8 cellular contexts compared by ENCODE assay signal in genomic region chr3:57397175-57398026, GRCh38.
DNase-seq lines count a peak whose midpoint lies in the region; ATAC-seq and TF ChIP-seq lines count a peak whose summit lies in the region.

No MANE protein-coding gene starts in this region.

- peak overlapping the region; percentile 50 for H3K4me3 Mint-ChIP-seq in activated T-cell treated with anti-CD3 and anti-CD28 coated beads, Interleukin-2, amount 50 U/mL, for 4 hours

- DNase-seq in Caki2 (ENCODE audit: low read depth): peak; percentile 44
- peak; percentile 35 for DNase-seq in GM19240 (ENCODE audit: insufficient read length, low spot score)
- DNase-seq in Peyer's patch: peak; percentile 27 to 75 (median 55)
- peak; percentile 38 for DNase-seq in activated T-cell treated with anti-CD3 and anti-CD28 coated beads, Interleukin-2, amount 50 U/mL, for 4 hours
- peak; percentile 58 for DNase-seq in fibroblast of villous mesenchyme (ENCODE audit: low read depth)
- DNase-seq in pulmonary artery endothelial cell (ENCODE audit: low read depth, low spot score): peak; percentile 32
- no peak for DNase-seq in NCI-H128 (lab: John Stamatoyannopoulos, UW; ENCODE audit: unreplicated experiment)

- peaks cover 11% of the 10 kb centered on the region for H3K4me1 Mint-ChIP-seq in activated T-cell treated with anti-CD3 and anti-CD28 coated beads, Interleukin-2, amount 50 U/mL, for 4 hours (ENCODE audit: low read depth)

- H3K4me1 ChIP-seq in Peyer's patch: no peaks in the 10 kb centered on the region

- H3K27ac ChIP-seq in Peyer's patch: no peak overlapping the region

- TF ChIP-seq POLR2A in Peyer's patch (IDR thresholded peaks at IDR 0.05): no peak

- no peaks in the 10 kb centered on the region for H3K27me3 ChIP-seq in Peyer's patch

- H3K27me3 Mint-ChIP-seq in activated T-cell treated with anti-CD3 and anti-CD28 coated beads, Interleukin-2, amount 50 U/mL, for 4 hours (ENCODE audit: low read depth): peaks cover 3% of the 10 kb centered on the region

- peak; percentile 99 for ATAC-seq in HG03342 (IDR thresholded peaks at IDR 0.05; ENCODE audit: unreplicated experiment)
- peak; percentile 97 for ATAC-seq in activated T-cell treated with anti-CD3 and anti-CD28 coated beads, Interleukin-2, amount 50 U/mL, for 4 hours

- TF ChIP-seq CTCF in Peyer's patch (IDR thresholded peaks at IDR 0.05) (peak; percentile 25 to 95 (median 84)), fibroblast of villous mesenchyme (IDR thresholded peaks at IDR 0.05; ENCODE audit: insufficient read depth, low read depth, low read length) (peak; percentile 97)

- no peaks in the 10 kb centered on the region for H3K36me3 Mint-ChIP-seq in activated T-cell treated with anti-CD3 and anti-CD28 coated beads, Interleukin-2, amount 50 U/mL, for 4 hours (ENCODE audit: insufficient read depth)

- H3K9me3 Mint-ChIP-seq in activated T-cell treated with anti-CD3 and anti-CD28 coated beads, Interleukin-2, amount 50 U/mL, for 4 hours: no peaks in the 10 kb centered on the region

- in situ Hi-C loops in Caki2 (cut with HindIII; ENCODE audit: low pct_unique_long_range_greater_than_20kb, low sequenced_read_pairs): no loop called here

- no peaks in the 10 kb centered on the region for H3K9me3 ChIP-seq in Peyer's patch

- no peaks in the 10 kb centered on the region for H3K36me3 ChIP-seq in Peyer's patch

- H3K4me3 ChIP-seq in Peyer's patch (no peak overlapping the region), fibroblast of villous mesenchyme (ENCODE audit: low read depth, low read length) (no peak overlapping the region)
